25 cellular contexts compared by ENCODE assay signal in the genomic region with DNA sequence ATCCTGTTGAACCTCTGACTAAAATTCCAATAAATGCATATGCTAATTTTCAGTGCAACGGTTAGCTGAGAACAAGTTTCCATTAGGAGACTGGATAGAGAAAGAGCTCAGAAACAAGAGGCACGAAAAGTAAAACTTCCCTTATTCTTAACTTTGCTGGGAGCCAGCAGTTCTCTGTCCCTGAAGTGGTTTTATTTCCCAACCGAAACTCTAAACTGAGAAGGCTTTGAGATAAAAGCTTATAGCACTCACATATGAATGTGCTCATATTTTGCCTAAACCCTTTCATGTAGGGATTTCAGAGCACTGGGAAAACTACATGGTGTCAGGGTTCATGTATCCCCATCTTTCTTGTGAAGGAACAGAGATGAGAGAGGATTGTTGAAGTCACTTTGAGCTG.
"Had no signal": no experiment of that assay in that cellular context is flagged by ENCODE, and none has a peak within 500 bp of the region (broad histone marks: within the 10 kb centered on the region; RNA-seq: fewer than 3 reads in every experiment).

No MANE protein-coding gene starts in this region.

- H3K27me3 ChIP-seq: ascending aorta, body of pancreas had no signal

- H3K9me3 ChIP-seq: body of pancreas had no signal

- H3K27ac Mint-ChIP-seq: activated B cell treated with CpG ODN at 0.5 μM for 24 hours; activated CD4-positive, alpha-beta T cell treated with anti-CD3 and anti-CD28 coated beads, Interleukin-2, amount 10 ng/mL, durations not matched to agents 24 days and 14 days; activated CD8-positive, alpha-beta memory T cell treated with anti-CD3 and anti-CD28 coated beads, Interleukin-2, amount 10 ng/mL, durations not matched to agents 7 days and 5 days; activated naive CD4-positive, alpha-beta T cell treated with anti-CD3 and anti-CD28 coated beads, Interleukin-2, amount 50 U/mL, for 72 hours; activated naive CD8-positive, alpha-beta T cell treated with anti-CD3 and anti-CD28 coated beads, Interleukin-2, amount 50 U/mL, for 24 hours; T-helper 17 cell had no signal

- H3K4me3 Mint-ChIP-seq: activated B cell treated with CpG ODN at 0.5 μM for 24 hours; activated CD4-positive, alpha-beta T cell treated with anti-CD3 and anti-CD28 coated beads, Interleukin-2, amount 10 ng/mL, durations not matched to agents 24 days and 14 days; activated CD8-positive, alpha-beta memory T cell treated with anti-CD3 and anti-CD28 coated beads, Interleukin-2, amount 10 ng/mL, durations not matched to agents 7 days and 5 days; activated naive CD8-positive, alpha-beta T cell treated with anti-CD3 and anti-CD28 coated beads, Interleukin-2, amount 50 U/mL, for 24 hours; activated T-cell treated with anti-CD3 and anti-CD28 coated beads, Interleukin-2, amount 50 U/mL, for 4 hours; T-helper 17 cell had no signal

- H2AFZ ChIP-seq: PC-9 had no signal

- H3K9me3 Mint-ChIP-seq: activated CD4-positive, alpha-beta T cell treated with anti-CD3 and anti-CD28 coated beads, Interleukin-2, amount 10 ng/mL, durations not matched to agents 24 days and 14 days; activated naive CD4-positive, alpha-beta T cell treated with anti-CD3 and anti-CD28 coated beads, Interleukin-2, amount 50 U/mL, for 72 hours; activated naive CD8-positive, alpha-beta T cell treated with anti-CD3 and anti-CD28 coated beads, Interleukin-2, amount 50 U/mL, for 24 hours; activated T-cell treated with anti-CD3 and anti-CD28 coated beads, Interleukin-2, amount 50 U/mL, for 4 hours had no signal

- DNase-seq: activated B cell treated with CpG ODN at 0.5 μM for 24 hours; activated CD4-positive, alpha-beta T cell treated with anti-CD3 and anti-CD28 coated beads for 1 hour; activated CD4-positive, alpha-beta T cell treated with anti-CD3 and anti-CD28 coated beads, Interleukin-2, amount 10 ng/mL, durations not matched to agents 24 days and 14 days; activated CD4-positive, alpha-beta T cell treated with anti-CD3 and anti-CD28 coated beads, Interleukin-2, amount 50 U/mL, for 48 hours; activated CD8-positive, alpha-beta memory T cell treated with anti-CD3 and anti-CD28 coated beads, Interleukin-2, amount 10 ng/mL, durations not matched to agents 7 days and 5 days; activated effector memory CD4-positive, alpha-beta T cell treated with anti-CD3 and anti-CD28 coated beads, Interleukin-2, amount 50 U/mL, for 16 hours; activated naive CD4-positive, alpha-beta T cell treated with Interleukin-2 at 50 U/mL for 16 hours; activated naive CD8-positive, alpha-beta T cell treated with anti-CD3 and anti-CD28 coated beads, Interleukin-2, amount 50 U/mL, for 24 hours; activated T-cell treated with anti-CD3 and anti-CD28 coated beads, Interleukin-2, amount 50 U/mL, for 4 hours; amniotic stem cell; central memory CD4-positive, alpha-beta T cell; Karpas-422; NCI-H1105; NCI-H1436 treated with DMSO at 0.1 percent for 48 hours; NCI-H187; NCI-H2081; NCI-H510A treated with DMSO at 0.1 percent for 48 hours; NCI-H69; PC-9; SHP77 treated with DMSO at 0.1 percent for 48 hours; T-helper 17 cell; T-helper 9 cell had no signal

- H3K4me2 ChIP-seq: PC-9 had no signal

- H3K27me3 Mint-ChIP-seq: activated B cell treated with CpG ODN at 0.5 μM for 24 hours had no signal

- H3K36me3 Mint-ChIP-seq: activated CD8-positive, alpha-beta memory T cell treated with anti-CD3 and anti-CD28 coated beads, Interleukin-2, amount 10 ng/mL, durations not matched to agents 7 days and 5 days; activated naive CD4-positive, alpha-beta T cell treated with anti-CD3 and anti-CD28 coated beads, Interleukin-2, amount 50 U/mL, for 72 hours had no signal

- H3K27ac ChIP-seq: ascending aorta, body of pancreas, PC-9 had no signal

- ATAC-seq: activated CD8-positive, alpha-beta memory T cell treated with anti-CD3 and anti-CD28 coated beads, Interleukin-2, amount 10 ng/mL, durations not matched to agents 7 days and 5 days; activated naive CD4-positive, alpha-beta T cell treated with anti-CD3 and anti-CD28 coated beads, Interleukin-2, amount 50 U/mL, for 72 hours; activated naive CD8-positive, alpha-beta T cell treated with anti-CD3 and anti-CD28 coated beads, Interleukin-2, amount 50 U/mL, for 24 hours; activated T-cell treated with anti-CD3 and anti-CD28 coated beads, Interleukin-2, amount 50 U/mL, for 4 hours; body of pancreas; T-helper 17 cell had no signal

- H3K36me3 ChIP-seq: ascending aorta had no signal

- H3K4me1 ChIP-seq: ascending aorta, body of pancreas had no signal

- H3K4me3 ChIP-seq: ascending aorta, body of pancreas, PC-9 had no signal

- H3K4me1 Mint-ChIP-seq: activated CD4-positive, alpha-beta T cell treated with anti-CD3 and anti-CD28 coated beads, Interleukin-2, amount 10 ng/mL, durations not matched to agents 24 days and 14 days; activated CD8-positive, alpha-beta memory T cell treated with anti-CD3 and anti-CD28 coated beads, Interleukin-2, amount 10 ng/mL, durations not matched to agents 7 days and 5 days had no signal
